16 cellular contexts compared by ENCODE assay signal in genomic region chrX:124346064-124346876, GRCh38. TPM values are rescaled to one million over a fixed set of nuclear protein-coding genes. Genes with fewer than 3 reads are reported as not detected.
DNase-seq lines count a peak whose midpoint lies in the region; ATAC-seq and TF ChIP-seq lines count a peak whose summit lies in the region.
"Had no signal": no experiment of that assay in that cellular context is flagged by ENCODE, and none has a peak within 500 bp of the region (broad histone marks: within the 10 kb centered on the region; RNA-seq: fewer than 3 reads in every experiment).

SH2D1A (plus strand) TSS chrX:124346563; CDS start chrX:124346643, 80 bp downstream.

- peak; percentile 75 for DNase-seq in activated CD8-positive, alpha-beta memory T cell treated with anti-CD3 and anti-CD28 coated beads for 24 hours
- no peak for DNase-seq in activated CD8-positive, alpha-beta memory T cell treated with anti-CD3 and anti-CD28 coated beads, Interleukin-2, amount 50 U/mL, for 48 hours
- peak; percentile 6 for DNase-seq in activated CD4-positive, alpha-beta T cell treated with anti-CD3 and anti-CD28 coated beads, Interleukin-2, amount 50 U/mL, for 1 hour
- peak; percentile 44 for DNase-seq in central memory CD4-positive, alpha-beta T cell
- DNase-seq in stimulated activated naive CD8-positive, alpha-beta T cell treated with anti-CD3 and anti-CD28 coated beads, Interleukin-15, Interleukin-2, amounts not matched to agents 100 U/mL and 50 U/mL, for 24 hours = peak; percentile 15
- no peak for DNase-seq in coronary artery (ENCODE audit: low spot score)
- no peak for DNase-seq in cerebellar cortex (ENCODE audit: low spot score)
- no peak for DNase-seq in left ventricle myocardium superior
- DNase-seq: 8988T, adrenal gland, Calu3, head of caudate nucleus, NCI-H2171, T1000 had no signal

- H3K4me3 ChIP-seq in coronary artery = no peak within 1 kb of the TSS
- H3K4me3 ChIP-seq: adrenal gland, lung had no signal

- H3K27ac ChIP-seq in coronary artery = no peak within 1 kb of the TSS
- H3K27ac ChIP-seq: adrenal gland had no signal

- TF ChIP-seq CTCF in coronary artery (IDR thresholded peaks at IDR 0.05) = no peak

- peak; percentile 52 for ATAC-seq in stimulated activated naive CD8-positive, alpha-beta T cell treated with anti-CD3 and anti-CD28 coated beads, Interleukin-15, Interleukin-2, amounts not matched to agents 100 U/mL and 50 U/mL, for 24 hours
- ATAC-seq in left ventricle myocardium superior = no peak
- ATAC-seq: Panc1 had no signal

- intact Hi-C loops in left ventricle myocardium superior (cut with micrococcal nuclease) = no loop called here

RNA-seq across cellular contexts. Expression of gene SH2D1A, which starts in this region (rescaled TPM):
- 0.10 TPM for total RNA-seq in left ventricle myocardium superior
- total RNA-seq: Calu3 had no signal

Comparison
In these comparisons a context has a peak if more than half of its experiments do, and no peak if none do; other contexts are left out.
1. DNase-seq: peak in activated CD8-positive, alpha-beta memory T cell treated with anti-CD3 and anti-CD28 coated beads for 24 hours (single experiment), activated CD4-positive, alpha-beta T cell treated with anti-CD3 and anti-CD28 coated beads, Interleukin-2, amount 50 U/mL, for 1 hour (single experiment), central memory CD4-positive, alpha-beta T cell (single experiment) and stimulated activated naive CD8-positive, alpha-beta T cell treated with anti-CD3 and anti-CD28 coated beads, Interleukin-15, Interleukin-2, amounts not matched to agents 100 U/mL and 50 U/mL, for 24 hours (single experiment); none in activated CD8-positive, alpha-beta memory T cell treated with anti-CD3 and anti-CD28 coated beads, Interleukin-2, amount 50 U/mL, for 48 hours (single experiment), coronary artery (single experiment), cerebellar cortex (single experiment) and left ventricle myocardium superior (single experiment).